ENCODE assay signal across 11 cellular contexts in genomic region chr3:140388525-140388924, GRCh38.
"Had no signal": no experiment of that assay in that cellular context is flagged by ENCODE, and none has a peak within 500 bp of the region (broad histone marks: within the 10 kb centered on the region; RNA-seq: fewer than 3 reads in every experiment).

No MANE protein-coding gene starts in this region.

- DNase-seq: activated CD4-positive, alpha-beta T cell treated with anti-CD3 and anti-CD28 coated beads, Interleukin-2, amount 10 ng/mL, durations not matched to agents 7 days and 5 days; activated CD4-positive, CD25-positive, alpha-beta regulatory T cell; activated CD8-positive, alpha-beta memory T cell treated with anti-CD3 and anti-CD28 coated beads, Interleukin-2, amount 50 U/mL, for 48 hours; activated gamma-delta T cell; activated T-cell treated with anti-CD3 and anti-CD28 coated beads, Interleukin-2, amount 50 U/mL, for 72 hours; amniotic stem cell; islet precursor cell; psoas muscle; right lobe of liver; stomach had no signal

- ATAC-seq: activated naive CD4-positive, alpha-beta T cell treated with anti-CD3 and anti-CD28 coated beads, Interleukin-2, amount 50 U/mL, for 72 hours; activated T-cell treated with anti-CD3 and anti-CD28 coated beads, Interleukin-2, amount 50 U/mL, for 72 hours; psoas muscle; right lobe of liver had no signal
